In the genomic region with DNA sequence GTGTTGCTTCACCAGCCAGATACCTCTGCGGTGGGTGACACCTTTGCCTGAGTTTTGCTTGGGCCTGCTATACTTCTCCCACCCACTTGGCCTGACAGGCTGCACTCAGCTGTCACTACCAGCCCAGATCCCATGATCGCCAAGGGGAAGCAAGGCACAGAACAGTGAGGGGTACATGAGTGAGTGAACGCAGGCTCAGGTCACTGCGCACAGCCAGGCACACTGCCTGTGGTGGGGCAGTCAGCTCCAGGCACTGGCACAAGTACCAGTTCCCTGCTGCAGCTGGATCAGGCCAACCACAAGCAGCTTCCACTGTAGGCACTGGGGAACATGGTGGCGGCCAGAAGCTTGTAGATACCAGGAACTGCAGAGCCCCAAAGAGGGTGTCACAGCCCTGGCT, we compare ENCODE assay signal across 16 cellular contexts.
DNase-seq lines count a peak whose midpoint lies in the region; ATAC-seq and TF ChIP-seq lines count a peak whose summit lies in the region.
"Had no signal": no experiment of that assay in that cellular context is flagged by ENCODE, and none has a peak within 500 bp of the region (broad histone marks: within the 10 kb centered on the region; RNA-seq: fewer than 3 reads in every experiment).

No MANE protein-coding gene starts in this region.

- no peak overlapping the region for H3K9ac ChIP-seq in trophoblast cell (ENCODE audit: low read length)
- H3K9ac ChIP-seq: GM23248 had no signal

- no peak overlapping the region for H4K12ac ChIP-seq in trophoblast cell (ENCODE audit: low read depth, low read length)

- no peak overlapping the region for H2BK5ac ChIP-seq in trophoblast cell (ENCODE audit: low read depth, low read length, poor library complexity)

- peak; percentile 39 for ATAC-seq in gastroesophageal sphincter
- no peak for ATAC-seq in HG03159 (IDR thresholded peaks at IDR 0.05; ENCODE audit: unreplicated experiment)
- ATAC-seq in GM19452 (IDR thresholded peaks at IDR 0.05; ENCODE audit: unreplicated experiment), result no peak
- ATAC-seq in GM18907 (IDR thresholded peaks at IDR 0.05; ENCODE audit: unreplicated experiment), result no peak

- H3K4me3 ChIP-seq in gastroesophageal sphincter (no peak overlapping the region), trophoblast cell (ENCODE audit: low read depth, low read length) (peak overlapping the region; percentile 57)
- H3K4me3 ChIP-seq: GM23248, HAP-1 had no signal

- H3K23ac ChIP-seq in trophoblast cell (ENCODE audit: low read length), result no peak overlapping the region

- H3K4me1 ChIP-seq in gastroesophageal sphincter, result no peaks in the 10 kb centered on the region
- no peaks in the 10 kb centered on the region for H3K4me1 ChIP-seq in trophoblast cell (ENCODE audit: control insufficient read depth in 1 of 2, insufficient read depth in 2 of 2, low read length in 2 of 2)
- H3K4me1 ChIP-seq: HAP-1 had no signal

- H3K36me3 ChIP-seq in gastroesophageal sphincter, result no peaks in the 10 kb centered on the region
- no peaks in the 10 kb centered on the region for H3K36me3 ChIP-seq in trophoblast cell (ENCODE audit: control insufficient read depth in 1 of 2, insufficient read depth in 2 of 2, low read length in 2 of 2)
- H3K36me3 ChIP-seq: HAP-1 had no signal

- H3K9me3 ChIP-seq in gastroesophageal sphincter (peaks cover 0 to 15% (median 0%) of the 10 kb centered on the region in 3 donors), trophoblast cell (ENCODE audit: insufficient read depth, low read depth, low read length) (peaks cover 4% of the 10 kb centered on the region)

- H3K9me3 Mint-ChIP-seq in chondrocyte (ENCODE audit: low read depth), result peaks cover 3% of the 10 kb centered on the region

- no peaks in the 10 kb centered on the region for H3K79me1 ChIP-seq in trophoblast cell (ENCODE audit: low read length)

- H3K36me3 Mint-ChIP-seq in chondrocyte (ENCODE audit: low read depth), result no peaks in the 10 kb centered on the region
- H3K36me3 Mint-ChIP-seq: CD4-positive, alpha-beta memory T cell had no signal

- H3K4ac ChIP-seq in trophoblast cell (ENCODE audit: low read depth, low read length), result no peak overlapping the region

- H2AK5ac ChIP-seq in trophoblast cell (ENCODE audit: low read length), result no peak overlapping the region

- H3K27ac Mint-ChIP-seq in chondrocyte (ENCODE audit: unreplicated experiment), result no peak overlapping the region
- H3K27ac Mint-ChIP-seq: CD4-positive, alpha-beta memory T cell; HFFc6 had no signal

- no peak overlapping the region for H3K4me3 Mint-ChIP-seq in chondrocyte (ENCODE audit: unreplicated experiment)
- H3K4me3 Mint-ChIP-seq: CD4-positive, alpha-beta memory T cell; HFFc6 had no signal

- H3K27me3 ChIP-seq in gastroesophageal sphincter (no peaks in the 10 kb centered on the region), trophoblast cell (ENCODE audit: insufficient read depth, low read length) (no peaks in the 10 kb centered on the region)

- no peak overlapping the region for H3K4me2 ChIP-seq in trophoblast cell (ENCODE audit: low read length)

- H2AFZ ChIP-seq in trophoblast cell (ENCODE audit: insufficient read depth, low read length, poor library complexity), result no peak overlapping the region
- H2AFZ ChIP-seq: GM23248 had no signal

- H3K18ac ChIP-seq in trophoblast cell (ENCODE audit: low read length), result no peak overlapping the region

- no peak for TF ChIP-seq CTCF in chondrocyte (IDR thresholded peaks at IDR 0.05)
- TF ChIP-seq CTCF in gastroesophageal sphincter (IDR thresholded peaks at IDR 0.05), result no peak

- 77 to 83% methylated on average over 1 to 2 of the region's 5 CpGs for WGBS in gastroesophageal sphincter (ENCODE audit: low coverage in 1 of 2), 2 donors
- WGBS in trophoblast cell (ENCODE audit: extremely low coverage, insufficient coverage, insufficient read length), result no CpG with 5 or more reads among the region's 5 CpGs

- H3K4me1 Mint-ChIP-seq in chondrocyte (ENCODE audit: low read depth), result no peaks in the 10 kb centered on the region
- H3K4me1 Mint-ChIP-seq: CD4-positive, alpha-beta memory T cell had no signal

- H2BK120ac ChIP-seq in trophoblast cell (ENCODE audit: insufficient read depth, low read length, poor library complexity), result no peak overlapping the region

- peak; percentile 79 for DNase-seq in chondrocyte (ENCODE audit: low spot score)
- DNase-seq in trophoblast cell, result no peak
- DNase-seq in retina, result no peak
- DNase-seq: C1 segment of cervical spinal cord; Calu3; CD4-positive, alpha-beta memory T cell; COR-L47; DMS79 treated with DMSO at 0.1 percent for 48 hours; GF-D8; GM23248; HFFc6 had no signal

- no peaks in the 10 kb centered on the region for H3K27me3 Mint-ChIP-seq in chondrocyte (ENCODE audit: low read depth)
- H3K27me3 Mint-ChIP-seq: CD4-positive, alpha-beta memory T cell had no signal

- TF ChIP-seq EP300 in gastroesophageal sphincter (IDR thresholded peaks at IDR 0.05), result no peak

- H2BK12ac ChIP-seq in trophoblast cell (ENCODE audit: low read length), result no peak overlapping the region

- no peak for TF ChIP-seq POLR2A in gastroesophageal sphincter (IDR thresholded peaks at IDR 0.05)

- H4K91ac ChIP-seq in trophoblast cell (ENCODE audit: low read depth, low read length), result no peak overlapping the region

- H3K14ac ChIP-seq in trophoblast cell (ENCODE audit: low read length), result no peak overlapping the region

- H3K27ac ChIP-seq in gastroesophageal sphincter, result no peak overlapping the region
- H3K27ac ChIP-seq in trophoblast cell (ENCODE audit: low read depth, low read length), result no peak overlapping the region
- H3K27ac ChIP-seq: GM23248 had no signal

- no peak overlapping the region for H4K8ac ChIP-seq in trophoblast cell (ENCODE audit: low read depth, low read length)

- no peaks in the 10 kb centered on the region for H3K79me2 ChIP-seq in trophoblast cell (ENCODE audit: control insufficient read depth, insufficient read depth, low read length, poor library complexity)
